Comparison of ENCODE assay signal across 1 cellular context in the genomic region with DNA sequence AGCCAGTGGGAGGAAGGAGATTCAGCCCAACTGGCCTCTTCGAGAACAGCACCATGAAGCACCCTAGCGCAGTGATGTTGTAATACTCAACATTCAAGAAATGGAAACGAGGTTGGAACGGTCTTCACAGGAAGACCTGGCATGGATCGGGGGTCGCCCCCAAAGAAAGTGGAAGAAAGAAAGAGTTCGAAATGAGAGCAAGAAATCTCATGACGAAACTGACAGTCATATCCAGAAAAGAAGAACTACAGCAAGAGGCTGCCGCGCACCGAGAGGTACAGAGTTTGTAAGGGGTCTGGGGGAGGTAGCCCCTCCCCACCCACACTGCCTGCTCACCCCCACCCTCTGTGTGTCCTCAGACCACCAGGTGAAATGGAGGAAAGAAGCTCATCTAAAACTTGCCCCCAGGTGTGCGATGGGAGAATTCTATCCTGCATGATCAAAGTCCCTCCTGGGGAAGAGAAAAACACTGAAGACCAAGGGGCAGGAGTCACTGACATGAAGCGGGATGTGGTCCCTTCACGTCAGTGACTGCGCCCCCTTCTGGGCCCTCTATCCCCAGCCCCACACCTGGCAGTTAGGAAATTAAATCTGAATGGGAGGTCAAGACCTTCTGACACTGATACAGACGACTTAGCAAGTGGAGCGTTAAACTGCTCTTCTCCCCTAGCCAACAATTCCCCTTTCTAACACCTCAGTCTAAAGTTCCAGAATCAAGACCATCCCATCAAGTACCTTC.
TF ChIP-seq lines count a peak whose summit lies in the region.

No MANE protein-coding gene starts in this region.

TF ChIP-seq in K562, 482 proteins besides CTCF, POLR2A, EP300 and RAD21 (continued from another document):
- TF ChIP-seq, protein P1, sequence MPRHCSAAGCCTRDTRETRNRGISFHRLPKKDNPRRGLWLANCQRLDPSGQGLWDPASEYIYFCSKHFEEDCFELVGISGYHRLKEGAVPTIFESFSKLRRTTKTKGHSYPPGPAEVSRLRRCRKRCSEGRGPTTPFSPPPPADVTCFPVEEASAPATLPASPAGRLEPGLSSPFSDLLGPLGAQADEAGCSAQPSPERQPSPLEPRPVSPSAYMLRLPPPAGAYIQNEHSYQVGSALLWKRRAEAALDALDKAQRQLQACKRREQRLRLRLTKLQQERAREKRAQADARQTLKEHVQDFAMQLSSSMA (CRISPR knock-in tag; IDR thresholded peaks at IDR 0.05) = no peak
TF ChIP-seq in K562: peak in this region for 0.
